Comparison of ENCODE assay signal across 8 cellular contexts in genomic region chr5:78757269-78758053, GRCh38.
DNase-seq lines count a peak whose midpoint lies in the region; ATAC-seq lines count a peak whose summit lies in the region.

No MANE protein-coding gene starts in this region.

- peak; percentile 17 for DNase-seq in activated CD4-positive, alpha-beta T cell treated with anti-CD3 and anti-CD28 coated beads for 48 hours
- DNase-seq in activated CD4-positive, alpha-beta T cell treated with anti-CD3 and anti-CD28 coated beads for 4 hours: no peak
- peak; percentile 36 for DNase-seq in T1000 (lab: John Stamatoyannopoulos, UW)
- peak; percentile 61 for DNase-seq in sciatic nerve (ENCODE audit: low spot score)
- no peak for DNase-seq in NCI-H1930 (lab: John Stamatoyannopoulos, UW)
- no peak for DNase-seq in activated effector memory CD4-positive, alpha-beta T cell treated with Interleukin-2 at 50 U/mL for 16 hours

- ATAC-seq in HG02642 (IDR thresholded peaks at IDR 0.05; ENCODE audit: poor library complexity, unreplicated experiment) (peak; percentile 54), sciatic nerve (peak; percentile 66), HG03469 (IDR thresholded peaks at IDR 0.05; ENCODE audit: unreplicated experiment) (no peak)

- intact Hi-C loops in sciatic nerve (cut with DNase I): no loop called here

Comparison
In these comparisons a context has a peak if more than half of its experiments do, and no peak if none do; other contexts are left out.
1. DNase-seq: peak in activated CD4-positive, alpha-beta T cell treated with anti-CD3 and anti-CD28 coated beads for 48 hours (single experiment), T1000 (single experiment) and sciatic nerve (single experiment); none in activated CD4-positive, alpha-beta T cell treated with anti-CD3 and anti-CD28 coated beads for 4 hours (0 of 2), NCI-H1930 (0 of 2) and activated effector memory CD4-positive, alpha-beta T cell treated with Interleukin-2 at 50 U/mL for 16 hours (single experiment).